Comparison of ENCODE assay signal across 16 cellular contexts in genomic region chr2:85992611-85993010, GRCh38.
"Had no signal": no experiment of that assay in that cellular context is flagged by ENCODE, and none has a peak within 500 bp of the region (broad histone marks: within the 10 kb centered on the region; RNA-seq: fewer than 3 reads in every experiment).

No MANE protein-coding gene starts in this region.

- ATAC-seq: heart right ventricle; left cardiac atrium; right lobe of liver; stimulated activated memory B cell treated with anti-CD40 and anti-IgM and Interleukin-4, amounts not matched to agents 10 μg/mL and 1 μg/mL and 100 μg/mL, for 72 hours had no signal

- DNase-seq: activated CD4-positive, alpha-beta T cell treated with anti-CD3 and anti-CD28 coated beads for 1 hour; activated CD4-positive, alpha-beta T cell treated with anti-CD3 and anti-CD28 coated beads, Interleukin-2, amount 50 U/mL, for 4 hours; activated gamma-delta T cell treated with Interleukin-2 at 50 U/mL for 16 hours; activated naive CD8-positive, alpha-beta T cell treated with anti-CD3 and anti-CD28 coated beads, Interleukin-2, amount 10 ng/mL, durations not matched to agents 7 days and 5 days; activated T-cell treated with anti-CD3 and anti-CD28 coated beads, Interleukin-2, amount 50 U/mL, for 1 hour; amniotic stem cell; cortex of kidney; heart right ventricle; left cardiac atrium; nucleus accumbens; small intestine; stimulated activated CD4-positive, alpha-beta T cell treated with anti-CD3 and anti-CD28 coated beads, Interleukin-15, amount 100 ng/mL, for 24 hours; SW 1271; trophoblast cell had no signal

- H3K27me3 Mint-ChIP-seq: activated naive CD8-positive, alpha-beta T cell treated with anti-CD3 and anti-CD28 coated beads, Interleukin-2, amount 10 ng/mL, durations not matched to agents 7 days and 5 days; stimulated activated memory B cell treated with anti-CD40 and anti-IgM and Interleukin-4, amounts not matched to agents 10 μg/mL and 1 μg/mL and 100 μg/mL, for 72 hours had no signal

- H3K27ac Mint-ChIP-seq: activated naive CD8-positive, alpha-beta T cell treated with anti-CD3 and anti-CD28 coated beads, Interleukin-2, amount 10 ng/mL, durations not matched to agents 7 days and 5 days; stimulated activated memory B cell treated with anti-CD40 and anti-IgM and Interleukin-4, amounts not matched to agents 10 μg/mL and 1 μg/mL and 100 μg/mL, for 72 hours had no signal

- H3K4me3 Mint-ChIP-seq: stimulated activated memory B cell treated with anti-CD40 and anti-IgM and Interleukin-4, amounts not matched to agents 10 μg/mL and 1 μg/mL and 100 μg/mL, for 72 hours had no signal

- H3K36me3 Mint-ChIP-seq: stimulated activated memory B cell treated with anti-CD40 and anti-IgM and Interleukin-4, amounts not matched to agents 10 μg/mL and 1 μg/mL and 100 μg/mL, for 72 hours had no signal

- H3K9me3 Mint-ChIP-seq: stimulated activated memory B cell treated with anti-CD40 and anti-IgM and Interleukin-4, amounts not matched to agents 10 μg/mL and 1 μg/mL and 100 μg/mL, for 72 hours had no signal
